In the genomic region with DNA sequence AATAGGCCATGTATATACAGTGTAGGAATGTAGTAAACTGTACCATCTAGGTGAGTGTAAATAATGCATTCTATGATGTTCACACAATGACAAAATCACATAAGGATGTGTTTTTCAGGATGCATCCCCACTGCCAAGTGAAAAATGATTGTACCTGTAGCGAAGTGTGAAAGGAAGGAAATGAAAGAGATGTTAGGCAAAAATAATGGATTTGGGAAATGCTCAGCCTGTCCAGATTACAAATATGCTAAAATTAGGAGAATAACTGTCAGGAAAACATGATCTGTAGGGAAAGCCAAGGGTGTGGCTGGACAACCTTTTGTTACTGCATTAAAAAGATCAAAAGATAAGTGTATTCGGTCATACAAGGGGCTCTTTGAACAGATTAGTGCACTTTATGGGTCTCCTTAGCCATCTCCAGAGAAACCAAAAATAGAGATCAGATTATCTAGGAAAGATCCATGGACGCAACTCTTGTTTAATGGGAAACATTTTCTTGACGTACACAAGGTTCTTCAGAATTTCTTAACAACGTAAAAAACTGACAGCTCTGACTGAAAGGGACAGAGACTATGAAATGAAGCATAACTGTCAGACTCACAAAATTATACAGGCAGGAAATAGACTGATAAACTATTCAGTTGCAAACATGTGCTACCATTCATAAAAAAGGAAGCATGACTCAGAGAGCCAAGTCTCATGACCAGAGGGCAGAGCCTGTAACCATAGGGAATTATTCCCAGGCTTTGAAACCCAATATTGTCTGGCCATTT, we compare ENCODE assay signal across 1 cellular context.
TF ChIP-seq lines count a peak whose summit lies in the region.

No MANE protein-coding gene starts in this region.

TF ChIP-seq in K562, 482 proteins besides CTCF, POLR2A, EP300 and RAD21 (continued from another document and continues in another):
- TF ChIP-seq, protein P1, sequence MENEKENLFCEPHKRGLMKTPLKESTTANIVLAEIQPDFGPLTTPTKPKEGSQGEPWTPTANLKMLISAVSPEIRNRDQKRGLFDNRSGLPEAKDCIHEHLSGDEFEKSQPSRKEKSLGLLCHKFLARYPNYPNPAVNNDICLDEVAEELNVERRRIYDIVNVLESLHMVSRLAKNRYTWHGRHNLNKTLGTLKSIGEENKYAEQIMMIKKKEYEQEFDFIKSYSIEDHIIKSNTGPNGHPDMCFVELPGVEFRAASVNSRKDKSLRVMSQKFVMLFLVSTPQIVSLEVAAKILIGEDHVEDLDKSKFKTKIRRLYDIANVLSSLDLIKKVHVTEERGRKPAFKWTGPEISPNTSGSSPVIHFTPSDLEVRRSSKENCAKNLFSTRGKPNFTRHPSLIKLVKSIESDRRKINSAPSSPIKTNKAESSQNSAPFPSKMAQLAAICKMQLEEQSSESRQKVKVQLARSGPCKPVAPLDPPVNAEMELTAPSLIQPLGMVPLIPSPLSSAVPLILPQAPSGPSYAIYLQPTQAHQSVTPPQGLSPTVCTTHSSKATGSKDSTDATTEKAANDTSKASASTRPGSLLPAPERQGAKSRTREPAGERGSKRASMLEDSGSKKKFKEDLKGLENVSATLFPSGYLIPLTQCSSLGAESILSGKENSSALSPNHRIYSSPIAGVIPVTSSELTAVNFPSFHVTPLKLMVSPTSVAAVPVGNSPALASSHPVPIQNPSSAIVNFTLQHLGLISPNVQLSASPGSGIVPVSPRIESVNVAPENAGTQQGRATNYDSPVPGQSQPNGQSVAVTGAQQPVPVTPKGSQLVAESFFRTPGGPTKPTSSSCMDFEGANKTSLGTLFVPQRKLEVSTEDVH (IDR thresholded peaks at IDR 0.05; ENCODE audit: low read depth, partially characterized antibody) = no peak
- no peak for TF ChIP-seq MCM3 (IDR thresholded peaks at IDR 0.05)
- no peak for TF ChIP-seq XRCC5 (IDR thresholded peaks at IDR 0.05; ENCODE audit: low read depth, low read length)
- peak; percentile 57; the same call in 1 of the 2 replicates for TF ChIP-seq ETV1 (tag; conservative IDR thresholded peaks at IDR 0.05; ENCODE audit: low read depth)
- TF ChIP-seq, protein P2, sequence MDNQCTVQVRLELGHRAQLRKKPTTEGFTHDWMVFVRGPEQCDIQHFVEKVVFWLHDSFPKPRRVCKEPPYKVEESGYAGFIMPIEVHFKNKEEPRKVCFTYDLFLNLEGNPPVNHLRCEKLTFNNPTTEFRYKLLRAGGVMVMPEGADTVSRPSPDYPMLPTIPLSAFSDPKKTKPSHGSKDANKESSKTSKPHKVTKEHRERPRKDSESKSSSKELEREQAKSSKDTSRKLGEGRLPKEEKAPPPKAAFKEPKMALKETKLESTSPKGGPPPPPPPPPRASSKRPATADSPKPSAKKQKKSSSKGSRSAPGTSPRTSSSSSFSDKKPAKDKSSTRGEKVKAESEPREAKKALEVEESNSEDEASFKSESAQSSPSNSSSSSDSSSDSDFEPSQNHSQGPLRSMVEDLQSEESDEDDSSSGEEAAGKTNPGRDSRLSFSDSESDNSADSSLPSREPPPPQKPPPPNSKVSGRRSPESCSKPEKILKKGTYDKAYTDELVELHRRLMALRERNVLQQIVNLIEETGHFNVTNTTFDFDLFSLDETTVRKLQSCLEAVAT (IDR thresholded peaks at IDR 0.05) = no peak
- TF ChIP-seq KDM4B (IDR thresholded peaks at IDR 0.05; ENCODE audit: borderline replicate concordance in 2 of 2, low read depth in 1 of 2) = no peak
- TF ChIP-seq, protein P3, sequence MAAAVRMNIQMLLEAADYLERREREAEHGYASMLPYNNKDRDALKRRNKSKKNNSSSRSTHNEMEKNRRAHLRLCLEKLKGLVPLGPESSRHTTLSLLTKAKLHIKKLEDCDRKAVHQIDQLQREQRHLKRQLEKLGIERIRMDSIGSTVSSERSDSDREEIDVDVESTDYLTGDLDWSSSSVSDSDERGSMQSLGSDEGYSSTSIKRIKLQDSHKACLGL (CRISPR knock-in tag; IDR thresholded peaks at IDR 0.05; ENCODE audit: borderline replicate concordance, poor library complexity, severe bottlenecking) = no peak
- TF ChIP-seq HDGF (IDR thresholded peaks at IDR 0.05) = no peak
- peak; percentile 37; the same call in 1 of the 2 replicates for TF ChIP-seq JUN (IDR thresholded peaks at IDR 0.05; ENCODE audit: borderline replicate concordance, low read depth, low read length)
- TF ChIP-seq JUN (CRISPR knock-in tag; IDR thresholded peaks at IDR 0.05; ENCODE audit: borderline replicate concordance) = no peak
- TF ChIP-seq NRF1 (conservative IDR thresholded peaks at IDR 0.05 in 1 of 2, IDR thresholded peaks at IDR 0.05 in 1 of 2) = no peak
- no peak for TF ChIP-seq ETS2 (tag; IDR thresholded peaks at IDR 0.05; ENCODE audit: borderline replicate concordance, poor library complexity, severe bottlenecking)
- TF ChIP-seq ARID1B (IDR thresholded peaks at IDR 0.05) = no peak
- TF ChIP-seq, protein P4, sequence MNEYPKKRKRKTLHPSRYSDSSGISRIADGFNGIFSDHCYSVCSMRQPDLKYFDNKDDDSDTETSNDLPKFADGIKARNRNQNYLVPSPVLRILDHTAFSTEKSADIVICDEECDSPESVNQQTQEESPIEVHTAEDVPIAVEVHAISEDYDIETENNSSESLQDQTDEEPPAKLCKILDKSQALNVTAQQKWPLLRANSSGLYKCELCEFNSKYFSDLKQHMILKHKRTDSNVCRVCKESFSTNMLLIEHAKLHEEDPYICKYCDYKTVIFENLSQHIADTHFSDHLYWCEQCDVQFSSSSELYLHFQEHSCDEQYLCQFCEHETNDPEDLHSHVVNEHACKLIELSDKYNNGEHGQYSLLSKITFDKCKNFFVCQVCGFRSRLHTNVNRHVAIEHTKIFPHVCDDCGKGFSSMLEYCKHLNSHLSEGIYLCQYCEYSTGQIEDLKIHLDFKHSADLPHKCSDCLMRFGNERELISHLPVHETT (CRISPR knock-in tag; conservative IDR thresholded peaks at IDR 0.05 in 1 of 2, IDR thresholded peaks at IDR 0.05 in 1 of 2) = peak in 1 of 2 experiments; percentile 63; a peak in 2 of 4 replicates
- no peak for TF ChIP-seq FOXJ3 (CRISPR knock-in tag; IDR thresholded peaks at IDR 0.05)
- TF ChIP-seq ZSCAN32 (CRISPR knock-in tag; IDR thresholded peaks at IDR 0.05) = no peak
- TF ChIP-seq ZNF780A (CRISPR knock-in tag; IDR thresholded peaks at IDR 0.05) = no peak
- TF ChIP-seq PURB (CRISPR knock-in tag; IDR thresholded peaks at IDR 0.05; ENCODE audit: low read depth) = no peak
- TF ChIP-seq, protein P5, sequence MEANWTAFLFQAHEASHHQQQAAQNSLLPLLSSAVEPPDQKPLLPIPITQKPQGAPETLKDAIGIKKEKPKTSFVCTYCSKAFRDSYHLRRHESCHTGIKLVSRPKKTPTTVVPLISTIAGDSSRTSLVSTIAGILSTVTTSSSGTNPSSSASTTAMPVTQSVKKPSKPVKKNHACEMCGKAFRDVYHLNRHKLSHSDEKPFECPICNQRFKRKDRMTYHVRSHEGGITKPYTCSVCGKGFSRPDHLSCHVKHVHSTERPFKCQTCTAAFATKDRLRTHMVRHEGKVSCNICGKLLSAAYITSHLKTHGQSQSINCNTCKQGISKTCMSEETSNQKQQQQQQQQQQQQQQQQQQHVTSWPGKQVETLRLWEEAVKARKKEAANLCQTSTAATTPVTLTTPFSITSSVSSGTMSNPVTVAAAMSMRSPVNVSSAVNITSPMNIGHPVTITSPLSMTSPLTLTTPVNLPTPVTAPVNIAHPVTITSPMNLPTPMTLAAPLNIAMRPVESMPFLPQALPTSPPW (CRISPR knock-in tag; IDR thresholded peaks at IDR 0.05) = peak; percentile 26; the same call in 1 of the 2 replicates
- no peak for TF ChIP-seq PTRF (tag; IDR thresholded peaks at IDR 0.05)
- TF ChIP-seq, protein P6, sequence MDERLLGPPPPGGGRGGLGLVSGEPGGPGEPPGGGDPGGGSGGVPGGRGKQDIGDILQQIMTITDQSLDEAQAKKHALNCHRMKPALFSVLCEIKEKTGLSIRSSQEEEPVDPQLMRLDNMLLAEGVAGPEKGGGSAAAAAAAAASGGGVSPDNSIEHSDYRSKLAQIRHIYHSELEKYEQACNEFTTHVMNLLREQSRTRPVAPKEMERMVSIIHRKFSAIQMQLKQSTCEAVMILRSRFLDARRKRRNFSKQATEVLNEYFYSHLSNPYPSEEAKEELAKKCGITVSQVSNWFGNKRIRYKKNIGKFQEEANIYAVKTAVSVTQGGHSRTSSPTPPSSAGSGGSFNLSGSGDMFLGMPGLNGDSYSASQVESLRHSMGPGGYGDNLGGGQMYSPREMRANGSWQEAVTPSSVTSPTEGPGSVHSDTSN (CRISPR knock-in tag; IDR thresholded peaks at IDR 0.05; ENCODE audit: low read depth) = no peak
- TF ChIP-seq, protein P6 (tag; conservative IDR thresholded peaks at IDR 0.05; ENCODE audit: low read depth) = no peak
- TF ChIP-seq BCL6 (CRISPR knock-in tag; IDR thresholded peaks at IDR 0.05) = no peak
- no peak for TF ChIP-seq HCFC1 (IDR thresholded peaks at IDR 0.05; ENCODE audit: low read depth, low read length)
- no peak for TF ChIP-seq ESRRB (CRISPR knock-in tag; IDR thresholded peaks at IDR 0.05; ENCODE audit: borderline replicate concordance)
- TF ChIP-seq, protein P7, sequence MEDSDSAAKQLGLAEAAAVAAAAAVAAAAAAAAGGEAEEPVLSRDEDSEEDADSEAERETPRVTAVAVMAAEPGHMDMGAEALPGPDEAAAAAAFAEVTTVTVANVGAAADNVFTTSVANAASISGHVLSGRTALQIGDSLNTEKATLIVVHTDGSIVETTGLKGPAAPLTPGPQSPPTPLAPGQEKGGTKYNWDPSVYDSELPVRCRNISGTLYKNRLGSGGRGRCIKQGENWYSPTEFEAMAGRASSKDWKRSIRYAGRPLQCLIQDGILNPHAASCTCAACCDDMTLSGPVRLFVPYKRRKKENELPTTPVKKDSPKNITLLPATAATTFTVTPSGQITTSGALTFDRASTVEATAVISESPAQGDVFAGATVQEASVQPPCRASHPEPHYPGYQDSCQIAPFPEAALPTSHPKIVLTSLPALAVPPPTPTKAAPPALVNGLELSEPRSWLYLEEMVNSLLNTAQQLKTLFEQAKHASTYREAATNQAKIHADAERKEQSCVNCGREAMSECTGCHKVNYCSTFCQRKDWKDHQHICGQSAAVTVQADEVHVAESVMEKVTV (CRISPR knock-in tag; IDR thresholded peaks at IDR 0.05) = no peak
- TF ChIP-seq NFATC3 (IDR thresholded peaks at IDR 0.05) = no peak
- TF ChIP-seq NELFE (IDR thresholded peaks at IDR 0.05; ENCODE audit: insufficient read depth, insufficient read length) = no peak
- TF ChIP-seq, protein P8, sequence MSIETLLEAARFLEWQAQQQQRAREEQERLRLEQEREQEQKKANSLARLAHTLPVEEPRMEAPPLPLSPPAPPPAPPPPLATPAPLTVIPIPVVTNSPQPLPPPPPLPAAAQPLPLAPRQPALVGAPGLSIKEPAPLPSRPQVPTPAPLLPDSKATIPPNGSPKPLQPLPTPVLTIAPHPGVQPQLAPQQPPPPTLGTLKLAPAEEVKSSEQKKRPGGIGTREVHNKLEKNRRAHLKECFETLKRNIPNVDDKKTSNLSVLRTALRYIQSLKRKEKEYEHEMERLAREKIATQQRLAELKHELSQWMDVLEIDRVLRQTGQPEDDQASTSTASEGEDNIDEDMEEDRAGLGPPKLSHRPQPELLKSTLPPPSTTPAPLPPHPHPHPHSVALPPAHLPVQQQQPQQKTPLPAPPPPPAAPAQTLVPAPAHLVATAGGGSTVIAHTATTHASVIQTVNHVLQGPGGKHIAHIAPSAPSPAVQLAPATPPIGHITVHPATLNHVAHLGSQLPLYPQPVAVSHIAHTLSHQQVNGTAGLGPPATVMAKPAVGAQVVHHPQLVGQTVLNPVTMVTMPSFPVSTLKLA (conservative IDR thresholded peaks at IDR 0.05) = no peak
- TF ChIP-seq, protein P9, sequence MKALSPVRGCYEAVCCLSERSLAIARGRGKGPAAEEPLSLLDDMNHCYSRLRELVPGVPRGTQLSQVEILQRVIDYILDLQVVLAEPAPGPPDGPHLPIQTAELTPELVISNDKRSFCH (CRISPR knock-in tag; IDR thresholded peaks at IDR 0.05) = no peak
- TF ChIP-seq, protein P9 (tag; IDR thresholded peaks at IDR 0.05) = no peak
- TF ChIP-seq GTF2E2 (tag; IDR thresholded peaks at IDR 0.05) = peak; percentile 81
- TF ChIP-seq RAD51 (IDR thresholded peaks at IDR 0.05; ENCODE audit: borderline replicate concordance, low read depth) = no peak
- no peak for TF ChIP-seq MED1 (CRISPR knock-in tag; IDR thresholded peaks at IDR 0.05; ENCODE audit: borderline replicate concordance)
- TF ChIP-seq, protein P10, sequence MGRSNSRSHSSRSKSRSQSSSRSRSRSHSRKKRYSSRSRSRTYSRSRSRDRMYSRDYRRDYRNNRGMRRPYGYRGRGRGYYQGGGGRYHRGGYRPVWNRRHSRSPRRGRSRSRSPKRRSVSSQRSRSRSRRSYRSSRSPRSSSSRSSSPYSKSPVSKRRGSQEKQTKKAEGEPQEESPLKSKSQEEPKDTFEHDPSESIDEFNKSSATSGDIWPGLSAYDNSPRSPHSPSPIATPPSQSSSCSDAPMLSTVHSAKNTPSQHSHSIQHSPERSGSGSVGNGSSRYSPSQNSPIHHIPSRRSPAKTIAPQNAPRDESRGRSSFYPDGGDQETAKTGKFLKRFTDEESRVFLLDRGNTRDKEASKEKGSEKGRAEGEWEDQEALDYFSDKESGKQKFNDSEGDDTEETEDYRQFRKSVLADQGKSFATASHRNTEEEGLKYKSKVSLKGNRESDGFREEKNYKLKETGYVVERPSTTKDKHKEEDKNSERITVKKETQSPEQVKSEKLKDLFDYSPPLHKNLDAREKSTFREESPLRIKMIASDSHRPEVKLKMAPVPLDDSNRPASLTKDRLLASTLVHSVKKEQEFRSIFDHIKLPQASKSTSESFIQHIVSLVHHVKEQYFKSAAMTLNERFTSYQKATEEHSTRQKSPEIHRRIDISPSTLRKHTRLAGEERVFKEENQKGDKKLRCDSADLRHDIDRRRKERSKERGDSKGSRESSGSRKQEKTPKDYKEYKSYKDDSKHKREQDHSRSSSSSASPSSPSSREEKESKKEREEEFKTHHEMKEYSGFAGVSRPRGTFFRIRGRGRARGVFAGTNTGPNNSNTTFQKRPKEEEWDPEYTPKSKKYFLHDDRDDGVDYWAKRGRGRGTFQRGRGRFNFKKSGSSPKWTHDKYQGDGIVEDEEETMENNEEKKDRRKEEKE (IDR thresholded peaks at IDR 0.05; ENCODE audit: borderline replicate concordance in 1 of 2, control insufficient read depth in 1 of 2, low read depth in 2 of 2, low read length in 1 of 2) = no peak
- no peak for TF ChIP-seq YY1 (IDR thresholded peaks at IDR 0.05; ENCODE audit: borderline replicate concordance in 1 of 3, control insufficient read depth in 1 of 3, extremely low read depth in 1 of 3, insufficient read depth in 3 of 3, insufficient read length in 1 of 3, insufficient replicate concordance in 2 of 3, low read depth in 1 of 3, low read length in 2 of 3)
